15 cellular contexts compared by ENCODE assay signal in genomic region chr12:9391751-9392240, GRCh38.
"Had no signal": no experiment of that assay in that cellular context is flagged by ENCODE, and none has a peak within 500 bp of the region (broad histone marks: within the 10 kb centered on the region; RNA-seq: fewer than 3 reads in every experiment).

No MANE protein-coding gene starts in this region.

- ATAC-seq: effector memory CD8-positive, alpha-beta T cell; gastrocnemius medialis; heart left ventricle; left lung; stimulated activated naive B cell treated with anti-CD40 and anti-IgM and Interleukin-4, amounts not matched to agents 10 μg/mL and 1 μg/mL and 100 μg/mL, for 72 hours had no signal

- H3K9me3 Mint-ChIP-seq: effector memory CD8-positive, alpha-beta T cell; stimulated activated naive B cell treated with anti-CD40 and anti-IgM and Interleukin-4, amounts not matched to agents 10 μg/mL and 1 μg/mL and 100 μg/mL, for 72 hours; T-helper 2 cell treated with Interferon-gamma antibody and Interleukin-4, amounts not matched to agents 5 μg/mL and 100 μg/mL, for 36 hours had no signal

- H3K27ac Mint-ChIP-seq: effector memory CD8-positive, alpha-beta T cell; stimulated activated naive B cell treated with anti-CD40 and anti-IgM and Interleukin-4, amounts not matched to agents 10 μg/mL and 1 μg/mL and 100 μg/mL, for 72 hours; T-helper 2 cell treated with Interferon-gamma antibody and Interleukin-4, amounts not matched to agents 5 μg/mL and 100 μg/mL, for 36 hours had no signal

- DNase-seq: activated CD4-positive, alpha-beta T cell treated with anti-CD3 and anti-CD28 coated beads, Interleukin-2, amount 50 U/mL, for 1 hour; activated naive CD4-positive, alpha-beta T cell; aorta; dermis blood vessel endothelial cell; effector memory CD8-positive, alpha-beta T cell; gastrocnemius medialis; heart left ventricle; left lung; naive B cell; posterior cingulate gyrus; stimulated activated CD4-positive, alpha-beta T cell treated with anti-CD3 and anti-CD28 coated beads, Interleukin-15, amount 100 ng/mL, for 24 hours; stimulated activated CD4-positive, alpha-beta T cell treated with anti-CD3 and anti-CD28 coated beads, Interleukin-4, amount 100 ng/mL, for 1 hour; stimulated activated naive B cell treated with anti-CD40 and anti-IgM and Interleukin-4, amounts not matched to agents 10 μg/mL and 1 μg/mL and 100 μg/mL, for 72 hours; thyroid gland had no signal

- H3K4me3 Mint-ChIP-seq: effector memory CD8-positive, alpha-beta T cell; naive B cell; stimulated activated naive B cell treated with anti-CD40 and anti-IgM and Interleukin-4, amounts not matched to agents 10 μg/mL and 1 μg/mL and 100 μg/mL, for 72 hours; T-helper 2 cell treated with Interferon-gamma antibody and Interleukin-4, amounts not matched to agents 5 μg/mL and 100 μg/mL, for 36 hours had no signal

- H3K27me3 Mint-ChIP-seq: effector memory CD8-positive, alpha-beta T cell; naive B cell; stimulated activated naive B cell treated with anti-CD40 and anti-IgM and Interleukin-4, amounts not matched to agents 10 μg/mL and 1 μg/mL and 100 μg/mL, for 72 hours had no signal
